24 cellular contexts compared by ENCODE assay signal in the genomic region with DNA sequence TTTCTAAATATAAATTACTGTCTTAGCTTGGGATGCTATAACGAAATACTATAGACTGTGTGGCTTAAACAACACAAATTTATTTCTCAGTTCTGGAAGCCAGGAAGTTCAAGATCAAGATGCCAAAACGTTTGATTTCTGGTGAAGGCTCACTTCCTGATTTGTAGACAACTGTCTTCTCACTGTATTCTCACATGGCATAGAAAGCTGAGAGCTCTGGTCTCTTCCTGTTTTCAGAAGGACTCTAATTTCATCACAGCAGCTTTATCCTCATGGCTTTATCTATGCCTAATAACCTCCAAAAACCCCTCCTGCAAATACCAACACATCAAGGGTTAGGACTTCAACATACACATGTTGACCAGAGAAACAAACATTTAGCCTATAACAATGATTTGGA.
DNase-seq lines count a peak whose midpoint lies in the region; TF ChIP-seq lines count a peak whose summit lies in the region.
"Had no signal": no experiment of that assay in that cellular context is flagged by ENCODE, and none has a peak within 500 bp of the region (broad histone marks: within the 10 kb centered on the region; RNA-seq: fewer than 3 reads in every experiment).

No MANE protein-coding gene starts in this region.

- H3K79me2 ChIP-seq in SU-DHL-6 (ENCODE audit: insufficient read depth, low read length) = no peaks in the 10 kb centered on the region

- no peak for TF ChIP-seq POLR2A in suprapubic skin (IDR thresholded peaks at IDR 0.05)
- TF ChIP-seq POLR2A in thyroid gland (IDR thresholded peaks at IDR 0.05) = no peak

- CTCF ChIA-PET in CD8-positive, alpha-beta memory T cell (lab: Charles Lee) = no interaction called here

- H3K36me3 ChIP-seq in SU-DHL-6 (ENCODE audit: low read length) (no peaks in the 10 kb centered on the region), suprapubic skin (no peaks in the 10 kb centered on the region), thyroid gland (no peaks in the 10 kb centered on the region)
- no peaks in the 10 kb centered on the region for H3K36me3 ChIP-seq in CD8-positive, alpha-beta memory T cell (ENCODE audit: insufficient read depth, low read length)
- H3K36me3 ChIP-seq: adrenal gland, breast epithelium, left lung, tibial nerve had no signal

- H3K4me2 ChIP-seq in SU-DHL-6 (ENCODE audit: low read depth, low read length, poor library complexity, severe bottlenecking) = peak overlapping the region; percentile 41

- no peaks in the 10 kb centered on the region for H3K9me2 ChIP-seq in SU-DHL-6 (replicated peaks; ENCODE audit: insufficient read depth, low read length)

- peak overlapping the region; percentile 86 for H2AFZ ChIP-seq in SU-DHL-6 (ENCODE audit: low read depth, low read length, severe bottlenecking)

- no peaks in the 10 kb centered on the region for H4K20me1 ChIP-seq in SU-DHL-6 (ENCODE audit: low read depth, low read length)

- H3K27ac ChIP-seq in SU-DHL-6 (ENCODE audit: low read depth, low read length) (peak overlapping the region; percentile 20; the same call in 1 of the 2 replicates), suprapubic skin (no peak overlapping the region), thyroid gland (no peak overlapping the region)
- no peak overlapping the region for H3K27ac ChIP-seq in CD8-positive, alpha-beta memory T cell (ENCODE audit: low read depth, low read length)
- H3K27ac ChIP-seq: adrenal gland, breast epithelium, coronary artery, left lung, tibial nerve had no signal

- no peaks in the 10 kb centered on the region for H3K9me3 ChIP-seq in SU-DHL-6 (ENCODE audit: insufficient read depth, low read length)
- no peaks in the 10 kb centered on the region for H3K9me3 ChIP-seq in suprapubic skin
- H3K9me3 ChIP-seq in thyroid gland = no peaks in the 10 kb centered on the region
- H3K9me3 ChIP-seq in CD8-positive, alpha-beta memory T cell (ENCODE audit: low read length) = no peaks in the 10 kb centered on the region
- H3K9me3 ChIP-seq: adrenal gland, breast epithelium, tibial nerve had no signal

- H3K36me3 Mint-ChIP-seq in CD8-positive, alpha-beta memory T cell = no peaks in the 10 kb centered on the region
- H3K36me3 Mint-ChIP-seq: activated CD4-positive, alpha-beta memory T cell treated with anti-CD3 and anti-CD28 coated beads for 36 hours had no signal

- no peak overlapping the region for H3K4me3 ChIP-seq in SU-DHL-6 (ENCODE audit: insufficient read depth, low read length, poor library complexity, severe bottlenecking)
- H3K4me3 ChIP-seq in suprapubic skin = no peak overlapping the region
- no peak overlapping the region for H3K4me3 ChIP-seq in thyroid gland (replicated peaks in 1 of 3)
- no peak overlapping the region for H3K4me3 ChIP-seq in CD8-positive, alpha-beta memory T cell (ENCODE audit: low read length)
- H3K4me3 ChIP-seq: adrenal gland, breast epithelium, coronary artery, left lung, tibial nerve had no signal

- no peaks in the 10 kb centered on the region for H3K27me3 Mint-ChIP-seq in CD8-positive, alpha-beta memory T cell
- H3K27me3 Mint-ChIP-seq: activated CD4-positive, alpha-beta memory T cell treated with anti-CD3 and anti-CD28 coated beads for 36 hours; progenitor cell of endocrine pancreas had no signal

- peak; percentile 29 for DNase-seq in KBM-7
- DNase-seq in NCI-H69 (lab: John Stamatoyannopoulos, UW) = peak; percentile 13
- peak; percentile 17 for DNase-seq in pons (ENCODE audit: low spot score)
- DNase-seq in suprapubic skin (ENCODE audit: low spot score in 2 of 2) = no peak
- DNase-seq in thyroid gland = no peak
- DNase-seq in CD8-positive, alpha-beta memory T cell = no peak
- DNase-seq: activated CD4-positive, alpha-beta memory T cell treated with anti-CD3 and anti-CD28 coated beads for 36 hours; activated gamma-delta T cell; adrenal gland; DMS79; left lung; NCI-H2029; NCI-H446 treated with DMSO at 0.1 percent for 48 hours; NK-92 treated with Interleukin-12 subunit alpha and Interleukin-12 subunit beta, amount 100 ng/mL, for 24 hours; stimulated activated CD4-positive, alpha-beta T cell treated with anti-CD3 and anti-CD28 coated beads, Interleukin-1b, Interleukin-23, amount 100 ng/mL, for 48 hours; stimulated activated naive CD4-positive, alpha-beta T cell; T-helper 1 cell had no signal

- no peaks in the 10 kb centered on the region for H3F3A ChIP-seq in SU-DHL-6 (ENCODE audit: insufficient read depth)

- in situ Hi-C loops in KBM-7 (cut with MboI; ENCODE audit: low pct_unique_long_range_greater_than_20kb, low sequenced_read_pairs) = no loop called here

- H3K27ac Mint-ChIP-seq in CD8-positive, alpha-beta memory T cell = no peak overlapping the region
- H3K27ac Mint-ChIP-seq: activated CD4-positive, alpha-beta memory T cell treated with anti-CD3 and anti-CD28 coated beads for 36 hours; progenitor cell of endocrine pancreas; WTC11 had no signal

- no peak for TF ChIP-seq CTCF in SU-DHL-6 (IDR thresholded peaks at IDR 0.05; ENCODE audit: insufficient read depth, low read length, poor library complexity, severe bottlenecking)
- no peak for TF ChIP-seq CTCF in suprapubic skin (IDR thresholded peaks at IDR 0.05)
- TF ChIP-seq CTCF in thyroid gland (IDR thresholded peaks at IDR 0.05) = no peak

- POLR2A ChIA-PET in CD8-positive, alpha-beta memory T cell (lab: Charles Lee) = no interaction called here

- H3K4me1 ChIP-seq in suprapubic skin = no peaks in the 10 kb centered on the region
- no peaks in the 10 kb centered on the region for H3K4me1 ChIP-seq in thyroid gland
- H3K4me1 ChIP-seq in CD8-positive, alpha-beta memory T cell (ENCODE audit: insufficient read depth, low read length) = no peaks in the 10 kb centered on the region
- H3K4me1 ChIP-seq: adrenal gland, breast epithelium, left lung, tibial nerve had no signal

- H3K4me1 Mint-ChIP-seq in CD8-positive, alpha-beta memory T cell = no peaks in the 10 kb centered on the region
- H3K4me1 Mint-ChIP-seq: neural crest cell, WTC11 had no signal

- no peak overlapping the region for H3K4me3 Mint-ChIP-seq in CD8-positive, alpha-beta memory T cell
- H3K4me3 Mint-ChIP-seq: activated CD4-positive, alpha-beta memory T cell treated with anti-CD3 and anti-CD28 coated beads for 36 hours; neural crest cell; WTC11 had no signal

- H3K9me3 Mint-ChIP-seq in CD8-positive, alpha-beta memory T cell = peaks cover 0 to 8% (median 2%) of the 10 kb centered on the region in 5 donors
- H3K9me3 Mint-ChIP-seq: activated CD4-positive, alpha-beta memory T cell treated with anti-CD3 and anti-CD28 coated beads for 36 hours had no signal

- H3K9ac ChIP-seq in SU-DHL-6 (ENCODE audit: low read length) = no peak overlapping the region

- H3K27me3 ChIP-seq in SU-DHL-6 (ENCODE audit: low read length) = no peaks in the 10 kb centered on the region
- no peaks in the 10 kb centered on the region for H3K27me3 ChIP-seq in suprapubic skin
- H3K27me3 ChIP-seq in thyroid gland = no peaks in the 10 kb centered on the region
- no peaks in the 10 kb centered on the region for H3K27me3 ChIP-seq in CD8-positive, alpha-beta memory T cell (ENCODE audit: insufficient read depth, low read length, poor library complexity, severe bottlenecking)
- H3K27me3 ChIP-seq: adrenal gland, breast epithelium, left lung, tibial nerve had no signal

- whole genome bisulfite sequencing in suprapubic skin = 35% methylated on average over 2 of the region's 2 CpGs
- WGBS in thyroid gland, 2 donors = 36% methylated on average over 2 of the region's 2 CpGs

- TF ChIP-seq EP300 in suprapubic skin (IDR thresholded peaks at IDR 0.05) = no peak

- intact Hi-C loops in thyroid gland (cut with DNase I) = no loop called here

Comparison
In these comparisons a context has a peak if more than half of its experiments do, and no peak if none do; other contexts are left out.
1. DNase-seq: peak in KBM-7 (single experiment), NCI-H69 (single experiment) and pons (single experiment); none in suprapubic skin (0 of 2), thyroid gland (0 of 2) and CD8-positive, alpha-beta memory T cell (0 of 5).